ENCODE assay signal across 22 cellular contexts in the genomic region with DNA sequence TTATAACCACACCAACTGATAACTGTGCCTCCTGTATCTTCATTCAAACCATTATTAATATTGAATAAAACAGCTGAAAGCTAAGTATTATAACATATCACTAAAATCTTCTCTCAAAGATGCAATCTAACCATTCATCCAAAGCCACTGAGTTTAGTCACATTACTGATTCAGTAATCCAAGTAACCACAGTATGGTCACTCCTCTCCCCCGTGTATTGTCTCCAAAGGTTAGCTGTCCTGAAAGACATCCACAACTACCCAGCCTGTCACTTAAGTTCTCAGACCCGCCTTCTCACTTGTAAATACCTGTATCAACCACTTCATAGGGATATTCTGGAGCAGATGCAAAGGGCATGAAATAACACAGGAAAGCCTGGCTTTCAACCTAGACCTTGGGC.
"Had no signal": no experiment of that assay in that cellular context is flagged by ENCODE, and none has a peak within 500 bp of the region (broad histone marks: within the 10 kb centered on the region; RNA-seq: fewer than 3 reads in every experiment).

No MANE protein-coding gene starts in this region.

- H3K36me3 Mint-ChIP-seq: mesothelial cell of epicardium had no signal

- H3K36me3 ChIP-seq: pancreas, transverse colon had no signal

- ATAC-seq: heart left ventricle, left lobe of liver, pancreas, psoas muscle, sciatic nerve had no signal

- FAIRE-seq: pancreas had no signal

- H3K9me3 ChIP-seq: heart left ventricle, pancreas, psoas muscle, stomach, thoracic aorta, transverse colon had no signal

- H3K27ac ChIP-seq: coronary artery, heart left ventricle, pancreas, psoas muscle, skin epidermis, stomach, thoracic aorta, transverse colon had no signal

- H3K27ac Mint-ChIP-seq: mesothelial cell of epicardium, nephron had no signal

- H3K4me3 Mint-ChIP-seq: mesothelial cell of epicardium, naive B cell, nephron had no signal

- H3K27me3 ChIP-seq: heart left ventricle, pancreas, stomach, transverse colon had no signal

- DNase-seq: effector CD4-positive, alpha-beta T cell; foreskin melanocyte; heart left ventricle; hippocampal formation; kidney glomerular epithelial cell; naive B cell; occipital lobe; pancreas; psoas muscle; stimulated activated CD4-positive, alpha-beta T cell treated with anti-CD3 and anti-CD28 coated beads, Interleukin-2, amount 100 ng/mL, for 24 hours; stimulated activated CD4-positive, alpha-beta T cell treated with anti-CD3 and anti-CD28 coated beads, Interleukin-4, amount 100 ng/mL, for 4 hours; stimulated activated naive CD4-positive, alpha-beta T cell; stomach; substantia nigra; transverse colon had no signal

- H3K4me1 ChIP-seq: pancreas, psoas muscle, transverse colon had no signal

- H3K4me3 ChIP-seq: coronary artery, heart left ventricle, pancreas, psoas muscle, skin epidermis, stomach, thoracic aorta, transverse colon had no signal

- H3K9me3 Mint-ChIP-seq: mesothelial cell of epicardium, naive B cell, nephron had no signal

- H3K4me1 Mint-ChIP-seq: naive B cell, nephron had no signal

- H3K27me3 Mint-ChIP-seq: naive B cell had no signal
